ENCODE assay signal across 12 cellular contexts in the genomic region with DNA sequence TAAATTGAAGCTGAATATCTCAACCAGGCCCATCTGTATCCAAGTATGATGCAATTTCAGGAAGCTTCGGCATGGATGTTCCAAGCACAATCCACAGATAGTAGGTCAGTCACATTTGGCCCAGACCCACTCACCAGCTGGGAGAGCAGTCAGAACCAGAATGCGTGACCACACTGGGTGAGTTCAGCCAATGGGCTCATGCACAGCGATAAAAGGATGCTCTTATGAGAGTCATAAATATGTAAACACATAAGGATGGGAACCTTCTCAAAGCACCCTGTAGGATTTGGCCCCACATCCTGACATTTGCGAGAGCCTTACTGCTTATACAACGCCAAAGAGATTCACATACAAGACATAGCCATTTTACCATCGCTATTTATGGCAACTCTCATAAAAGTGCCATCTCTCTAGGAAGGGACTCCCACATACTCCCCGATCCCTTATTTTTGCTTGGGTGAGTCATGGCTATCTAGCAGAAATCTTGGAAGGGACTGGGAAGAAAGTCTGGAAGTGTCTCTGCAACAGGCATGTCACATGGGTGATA. TPM values are rescaled to one million over a fixed set of nuclear protein-coding genes. Genes with fewer than 3 reads are reported as not detected.
DNase-seq lines count a peak whose midpoint lies in the region; ATAC-seq, FAIRE-seq and TF ChIP-seq lines count a peak whose summit lies in the region.
"Had no signal": no experiment of that assay in that cellular context is flagged by ENCODE, and none has a peak within 500 bp of the region (broad histone marks: within the 10 kb centered on the region; RNA-seq: fewer than 3 reads in every experiment).

No MANE protein-coding gene starts in this region.

- no peak for ATAC-seq in HG03135 (IDR thresholded peaks at IDR 0.05; ENCODE audit: unreplicated experiment)

- WGBS in smooth muscle cell (ENCODE audit: low lambda C conversion rate) = 27% methylated on average over 7 of the region's 7 CpGs

- DNase-seq in GM04504 (ENCODE audit: low read depth) (peak; percentile 92), colonic mucosa (peak; percentile 59), kidney tubule cell (ENCODE audit: low spot score) (peak; percentile 73), smooth muscle cell (lab: John Stamatoyannopoulos, UW; ENCODE audit: unreplicated experiment) (no peak), GM12891 (ENCODE audit: insufficient read length, low spot score) (no peak)
- no peak for DNase-seq in effector CD4-positive, alpha-beta T cell
- DNase-seq in stimulated activated CD4-positive, alpha-beta T cell treated with anti-CD3 and anti-CD28 coated beads, Interleukin-2, amount 100 ng/mL, for 48 hours = no peak
- DNase-seq: activated CD4-positive, alpha-beta T cell treated with anti-CD3 and anti-CD28 coated beads for 48 hours; Calu3; H7; NCI-H2029 had no signal

- H3K79me2 ChIP-seq in smooth muscle cell (ENCODE audit: low read depth) = peaks cover 26% of the 10 kb centered on the region

- H3K4me3 ChIP-seq in colonic mucosa (no peak overlapping the region), smooth muscle cell (no peak overlapping the region)

- no peak overlapping the region for H2AFZ ChIP-seq in smooth muscle cell (ENCODE audit: low read depth)

- peak overlapping the region; percentile 93 for H3K4me2 ChIP-seq in smooth muscle cell

- TF ChIP-seq CTCF in colonic mucosa (IDR thresholded peaks at IDR 0.05) (no peak), smooth muscle cell (IDR thresholded peaks at IDR 0.05; ENCODE audit: borderline replicate concordance, insufficient read depth, poor library complexity, severe bottlenecking) (no peak)

- no peak for FAIRE-seq in GM12891 (lab: Jason Lieb, UNC)

- intact Hi-C loops in colonic mucosa (cut with DNase I) = no loop called here

- H3K9me3 ChIP-seq in colonic mucosa (no peaks in the 10 kb centered on the region), smooth muscle cell (replicated peaks; ENCODE audit: low read depth) (no peaks in the 10 kb centered on the region)

- H3K4me1 ChIP-seq in colonic mucosa = no peaks in the 10 kb centered on the region
- H3K4me1 ChIP-seq in smooth muscle cell (ENCODE audit: low read depth) = peaks cover 31% of the 10 kb centered on the region

- peaks cover 14% of the 10 kb centered on the region for H3K27me3 ChIP-seq in colonic mucosa
- H3K27me3 ChIP-seq in smooth muscle cell (ENCODE audit: low read depth) = no peaks in the 10 kb centered on the region

- H4K20me1 ChIP-seq in smooth muscle cell (ENCODE audit: low read depth) = peaks cover 26% of the 10 kb centered on the region

- H3F3A ChIP-seq in smooth muscle cell (ENCODE audit: low read depth) = peaks cover 30% of the 10 kb centered on the region

- H3K9ac ChIP-seq in colonic mucosa (ENCODE audit: low read depth in 2 of 2, low read length in 2 of 2) (no peak overlapping the region), smooth muscle cell (ENCODE audit: low read depth) (no peak overlapping the region)

- H3K36me3 ChIP-seq in colonic mucosa = no peaks in the 10 kb centered on the region
- no peaks in the 10 kb centered on the region for H3K36me3 ChIP-seq in smooth muscle cell (ENCODE audit: low read depth)

- H3K27ac ChIP-seq in colonic mucosa = peak overlapping the region; percentile 4
- H3K27ac ChIP-seq in smooth muscle cell (ENCODE audit: low read depth) = peak overlapping the region; percentile 83

- TF ChIP-seq POLR2A in GM12891 (IDR thresholded peaks at IDR 0.05; ENCODE audit: low read depth, low read length) = no peak

TF ChIP-seq in GM12891, 5 proteins besides CTCF, POLR2A, EP300 and RAD21:
- no peak for TF ChIP-seq TAF1 (IDR thresholded peaks at IDR 0.05; ENCODE audit: low read depth, low read length)
- no peak for TF ChIP-seq PAX5 (IDR thresholded peaks at IDR 0.05; ENCODE audit: insufficient read depth, low read length, severe bottlenecking)
- no peak for TF ChIP-seq SPI1 (IDR thresholded peaks at IDR 0.05; ENCODE audit: low read depth, low read length)

RNA-seq across cellular contexts. Expression of a gene that starts 3.0 kb away (rescaled TPM):
- 10 to 100 TPM in 1 of 2 donors, 1 to 10 TPM in 1; 7.9 to 13.7 TPM for total RNA-seq in colonic mucosa
- total RNA-seq in smooth muscle cell = 36.7 and 47.2 TPM in 2 replicates
- 35.4 and 43.3 TPM in 2 replicates for polyA plus RNA-seq in smooth muscle cell
- polyA plus RNA-seq in GM12891 (2012; ENCODE audit: low read depth, missing spikeins) = 4.9 TPM

Comparison
In these comparisons a context has a peak if more than half of its experiments do, and no peak if none do; other contexts are left out.
1. DNase-seq: peak in GM04504 (single experiment), colonic mucosa (single experiment) and kidney tubule cell (single experiment); none in smooth muscle cell (single experiment), GM12891 (single experiment), effector CD4-positive, alpha-beta T cell (single experiment) and stimulated activated CD4-positive, alpha-beta T cell treated with anti-CD3 and anti-CD28 coated beads, Interleukin-2, amount 100 ng/mL, for 48 hours (0 of 2).